22 cellular contexts compared by ENCODE assay signal in the genomic region with DNA sequence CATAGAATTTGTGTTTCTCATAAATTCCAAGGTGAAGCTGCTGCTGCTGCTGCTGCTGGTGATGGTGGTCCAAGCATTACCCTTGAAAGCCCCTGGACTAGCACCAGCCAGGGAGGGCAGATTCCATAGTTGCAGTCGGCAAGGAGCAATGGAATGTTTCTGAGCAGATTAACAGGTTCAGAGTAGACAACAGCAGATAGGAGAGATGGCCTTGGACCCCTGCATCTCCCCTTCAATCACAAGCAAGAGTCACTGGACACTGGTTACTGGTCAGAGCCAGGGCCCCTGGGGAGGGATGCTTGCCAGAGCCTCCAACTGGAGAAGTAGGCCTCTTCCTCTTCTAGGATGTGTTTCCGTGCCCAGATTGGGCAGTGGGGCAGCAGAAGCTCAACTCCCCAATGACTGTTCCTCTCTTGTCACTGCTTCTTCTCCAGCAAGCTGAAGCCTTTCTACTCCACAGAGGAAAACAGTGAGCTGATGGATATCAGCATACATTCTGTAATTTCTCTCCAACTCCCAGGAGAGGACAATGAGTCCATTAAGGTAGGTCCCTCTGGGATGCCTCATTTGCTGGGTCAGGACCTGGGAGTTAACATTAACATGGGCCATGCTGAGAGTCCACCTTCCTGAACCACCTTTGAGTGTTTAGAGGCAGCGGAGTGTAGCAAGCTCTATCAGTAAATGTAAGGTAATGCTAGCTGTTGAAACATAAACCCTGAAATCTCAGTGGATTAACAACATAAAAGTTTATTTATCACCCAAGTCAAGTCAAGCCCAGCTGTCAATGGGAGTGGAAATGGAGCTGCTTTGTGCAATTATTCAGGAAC. TPM values are rescaled to one million over a fixed set of nuclear protein-coding genes. Genes with fewer than 3 reads are reported as not detected.
A peak's percentile ranks its signal among the peaks of the same experiment; 100 is the strongest.
DNase-seq lines count a peak whose midpoint lies in the region; ATAC-seq, FAIRE-seq and TF ChIP-seq lines count a peak whose summit lies in the region.
"Had no signal": no experiment of that assay in that cellular context is flagged by ENCODE, and none has a peak within 500 bp of the region (broad histone marks: within the 10 kb centered on the region; RNA-seq: fewer than 3 reads in every experiment).

No MANE protein-coding gene starts in this region.

- in situ Hi-C loops in HepG2 (cut with HindIII; ENCODE audit: extremely low pct_ligation_motif_present, low pct_unique_long_range_greater_than_20kb): no loop called here

- TF ChIP-seq POLR2A in HepG2 (IDR thresholded peaks at IDR 0.05; ENCODE audit: insufficient read depth in 1 of 2, low read depth in 2 of 2, low read length in 2 of 2): no peak
- no peak for TF ChIP-seq POLR2A in right lobe of liver (IDR thresholded peaks at IDR 0.05)

- TF ChIP-seq EP300 in HepG2 (IDR thresholded peaks at IDR 0.05; ENCODE audit: low read depth in 2 of 2, low read length in 2 of 2): no peak
- TF ChIP-seq EP300 in HepG2 (CRISPR knock-in tag; IDR thresholded peaks at IDR 0.05; ENCODE audit: borderline replicate concordance): no peak

- H3K79me1 ChIP-seq in mesenchymal stem cell (replicated peaks; ENCODE audit: low read length, poor library complexity, severe bottlenecking): no peaks in the 10 kb centered on the region

- no peak overlapping the region for H2AK5ac ChIP-seq in mesenchymal stem cell (ENCODE audit: low read length, severe bottlenecking)

- CTCF ChIA-PET in HepG2 (lab: Yijun Ruan, JAX; ENCODE audit: low intra/inter-chr PET ratio, low total read pairs): no interaction called here

- H3K36me3 ChIP-seq in HepG2 (replicated peaks in 1 of 2; ENCODE audit: control insufficient read depth in 1 of 2, insufficient read depth in 2 of 2, low read length in 2 of 2) (no peaks in the 10 kb centered on the region), right lobe of liver (no peaks in the 10 kb centered on the region), upper lobe of right lung (no peaks in the 10 kb centered on the region), mesenchymal stem cell (ENCODE audit: control insufficient read depth in 1 of 2, insufficient read depth in 2 of 2, low read depth in 1 of 2, low read length in 2 of 2) (peaks cover 0 to 3% of the 10 kb centered on the region in 2 experiments)

- no peak overlapping the region for H4K8ac ChIP-seq in mesenchymal stem cell (ENCODE audit: low read length)

- ATAC-seq in HepG2 (no peak; the same call in 2 of the 3 replicates), right lobe of liver (no peak), upper lobe of right lung (no peak), GM18498 (IDR thresholded peaks at IDR 0.05; ENCODE audit: unreplicated experiment) (no peak)

- peak; percentile 8 for FAIRE-seq in HepG2 (lab: Jason Lieb, UNC)
- FAIRE-seq: GM12878 had no signal

- POLR2A ChIA-PET in HepG2 (lab: Yijun Ruan, JAX): no interaction called here

- H4K91ac ChIP-seq in mesenchymal stem cell (ENCODE audit: low read length): no peak overlapping the region

- TF ChIP-seq CTCF in HepG2 (CRISPR knock-in tag; IDR thresholded peaks at IDR 0.05) (no peak), right lobe of liver (IDR thresholded peaks at IDR 0.05) (no peak), fibroblast of the aortic adventitia (IDR thresholded peaks at IDR 0.05; ENCODE audit: insufficient read depth, low read length) (no peak), upper lobe of right lung (IDR thresholded peaks at IDR 0.05) (no peak)

- H2BK120ac ChIP-seq in mesenchymal stem cell (ENCODE audit: low read depth, low read length): no peak overlapping the region

- no peak overlapping the region for H3K4me3 ChIP-seq in HepG2 (replicated peaks in 1 of 3; ENCODE audit: insufficient read depth in 1 of 3, low read depth in 2 of 3, low read length in 3 of 3)
- H3K4me3 ChIP-seq in right lobe of liver: no peak overlapping the region
- no peak overlapping the region for H3K4me3 ChIP-seq in fibroblast of the aortic adventitia (ENCODE audit: low read depth, low read length)
- H3K4me3 ChIP-seq in upper lobe of right lung: no peak overlapping the region
- H3K4me3 ChIP-seq in mesenchymal stem cell (ENCODE audit: insufficient read depth in 1 of 2, low read depth in 1 of 2, low read length in 2 of 2): no peak overlapping the region
- H3K4me3 ChIP-seq: GM12878 had no signal

- no peak overlapping the region for H2BK5ac ChIP-seq in mesenchymal stem cell (ENCODE audit: low read depth, low read length, poor library complexity, severe bottlenecking)

- H2BK15ac ChIP-seq in mesenchymal stem cell (ENCODE audit: low read depth, poor library complexity, severe bottlenecking): no peak overlapping the region

- no peaks in the 10 kb centered on the region for H3K79me2 ChIP-seq in HepG2 (ENCODE audit: insufficient read depth, low read length)

- H3K27me3 ChIP-seq in HepG2 (ENCODE audit: control insufficient read depth in 1 of 2, insufficient read depth in 2 of 2, low read length in 2 of 2) (peaks cover 0 to 33% of the 10 kb centered on the region in 2 experiments; a peak in 3 of 5 replicates), right lobe of liver (no peaks in the 10 kb centered on the region), upper lobe of right lung (no peaks in the 10 kb centered on the region), mesenchymal stem cell (ENCODE audit: control insufficient read depth in 1 of 2, insufficient read depth in 1 of 2, low read length in 2 of 2) (peaks cover 20 to 50% of the 10 kb centered on the region in 2 experiments)

- H3K9me3 ChIP-seq in HepG2 (ENCODE audit: low read length) (no peaks in the 10 kb centered on the region), right lobe of liver (no peaks in the 10 kb centered on the region), upper lobe of right lung (no peaks in the 10 kb centered on the region), mesenchymal stem cell (ENCODE audit: control insufficient read depth, low read length) (no peaks in the 10 kb centered on the region)

- 16% methylated on average over 3 of the region's 3 CpGs for WGBS in HepG2 (ENCODE audit: low lambda C conversion rate)
- WGBS in right lobe of liver (ENCODE audit: insufficient coverage, low coverage, low lambda C conversion rate, missing lambda C conversion rate): 100% methylated on average over 1 of the region's 3 CpGs
- WGBS in mesenchymal stem cell: 72% methylated on average over 3 of the region's 3 CpGs

- no peak overlapping the region for H3K4ac ChIP-seq in mesenchymal stem cell (ENCODE audit: low read depth in 1 of 2, low read length in 2 of 2)

- BruUV-seq in HepG2 (replicated peaks; lab: Mats Ljungman, UMichigan): no TSS peak

- no peak overlapping the region for H3K18ac ChIP-seq in mesenchymal stem cell (ENCODE audit: low read depth in 1 of 2, low read length in 2 of 2)

- H2BK12ac ChIP-seq in mesenchymal stem cell (ENCODE audit: low read length in 2 of 2): no peak overlapping the region

- H3K27ac ChIP-seq in HepG2 (ENCODE audit: extremely low read length, insufficient read depth, low read length): no peak overlapping the region
- H3K27ac ChIP-seq in right lobe of liver: no peak overlapping the region
- H3K27ac ChIP-seq in upper lobe of right lung: no peak overlapping the region
- no peak overlapping the region for H3K27ac ChIP-seq in mesenchymal stem cell (ENCODE audit: low read length, poor library complexity, severe bottlenecking)
- H3K27ac ChIP-seq: HL-60 had no signal

- H2AFZ ChIP-seq in HepG2 (ENCODE audit: low read length) (no peak overlapping the region), mesenchymal stem cell (ENCODE audit: low read depth, low read length) (no peak overlapping the region)

- no peak overlapping the region for H3K4me2 ChIP-seq in HepG2 (ENCODE audit: low read depth, low read length)
- no peak overlapping the region for H3K4me2 ChIP-seq in mesenchymal stem cell (ENCODE audit: low read length, poor library complexity, severe bottlenecking)

- H3K23ac ChIP-seq in mesenchymal stem cell (ENCODE audit: low read length in 2 of 2): no peak overlapping the region

- H3K14ac ChIP-seq in mesenchymal stem cell (ENCODE audit: low read length in 2 of 2): no peak overlapping the region

- H3K9ac ChIP-seq in HepG2 (ENCODE audit: insufficient read depth, low read depth, low read length) (no peak overlapping the region), mesenchymal stem cell (ENCODE audit: low read length) (no peak overlapping the region)

- no peak for DNase-seq in HepG2 (ENCODE audit: low spot score)
- DNase-seq in right lobe of liver: no peak
- DNase-seq in fibroblast of the aortic adventitia (ENCODE audit: low read depth): peak; percentile 8
- peak; percentile 12 for DNase-seq in renal cortical epithelial cell (ENCODE audit: low read depth)
- peak; percentile 34 for DNase-seq in upper lobe of right lung
- no peak for DNase-seq in mesenchymal stem cell
- DNase-seq in A172 (ENCODE audit: low spot score): no peak
- DNase-seq: ACHN; CD4-positive, alpha-beta memory T cell; DMS79; GOT3; HFFc6; KBM-7; NCI-H1105; NCI-H1694 treated with DMSO at 0.1 percent for 48 hours; NCI-H446; NCI-H774; Right ventricle myocardium superior had no signal

- no peaks in the 10 kb centered on the region for H4K20me1 ChIP-seq in HepG2 (ENCODE audit: insufficient read depth, low read length)

- intact Hi-C loops in HepG2 (cut with micrococcal nuclease; ENCODE audit: unreplicated experiment) (no loop called here), right lobe of liver (cut with DNase I) (no loop called here), upper lobe of right lung (cut with DNase I) (no loop called here)

- TF ChIP-seq RAD21 in HepG2 (CRISPR knock-in tag; IDR thresholded peaks at IDR 0.05): no peak

- H3K4me1 ChIP-seq in HepG2 (ENCODE audit: insufficient read depth, low read length): peaks cover 19% of the 10 kb centered on the region
- H3K4me1 ChIP-seq in right lobe of liver: peaks cover 0 to 7% (median 0%) of the 10 kb centered on the region in 4 donors
- no peaks in the 10 kb centered on the region for H3K4me1 ChIP-seq in upper lobe of right lung
- H3K4me1 ChIP-seq in mesenchymal stem cell (ENCODE audit: control insufficient read depth, insufficient read depth, low read depth, low read length): peaks cover 4% of the 10 kb centered on the region

RNA-seq across cellular contexts. Expression of a gene that starts 35.3 kb away (rescaled TPM):
- total RNA-seq in HepG2 (2016; rRNA removed; fragmentation: Illumina TruSeq; extraction: Trizol) (0.04 TPM in 1 of 2 replicates, not detected in the other), right lobe of liver (1 to 10 TPM in 4 of 6 experiments, under 1 TPM in 2; 0.49 to 7.6 (median 2.0) TPM), fibroblast of the aortic adventitia (ENCODE audit: low replicate concordance) (under 0.01 TPM in 1 of 2 replicates, not detected in the other), renal cortical epithelial cell (0.15 TPM in 1 of 2 replicates, not detected in the other), upper lobe of right lung (not detected)
- total RNA-seq in HepG2 (2016; cell fraction: cytosol; rRNA removed; fragmentation: Illumina TruSeq; extraction: Trizol; ENCODE audit: low read depth): not detected in 2 replicates
- not detected in 2 replicates for total RNA-seq in HepG2 (2016; cell fraction: insoluble cytoplasmic fraction; rRNA removed; fragmentation: Illumina TruSeq; extraction: Trizol)
- not detected in 2 replicates for total RNA-seq in HepG2 (2016; cell fraction: membrane; rRNA removed; fragmentation: Illumina TruSeq; extraction: Trizol)
- not detected in 2 replicates for total RNA-seq in HepG2 (2016; cell fraction: nucleus; rRNA removed; fragmentation: Illumina TruSeq; extraction: Trizol)
- polyA plus RNA-seq in HepG2 (2011; rRNA removed): 0.03 and 0.07 TPM in 2 replicates
- not detected in 2 replicates for polyA plus RNA-seq in HepG2 (2011; cell fraction: cytosol; rRNA removed)
- 0.03 and 0.33 TPM in 2 replicates for polyA plus RNA-seq in HepG2 (2011; cell fraction: nucleus; rRNA removed)
- polyA plus RNA-seq in HepG2 (2012): not detected in 2 replicates
- not detected in 2 replicates for polyA plus RNA-seq in HepG2 (2016; cell fraction: cytosol; fragmentation: Illumina TruSeq; extraction: Trizol; ENCODE audit: low read depth)
- not detected in 2 replicates for polyA plus RNA-seq in HepG2 (2016; cell fraction: insoluble cytoplasmic fraction; fragmentation: Illumina TruSeq; extraction: Trizol; ENCODE audit: low read depth)
- polyA plus RNA-seq in HepG2 (2016; cell fraction: membrane; fragmentation: Illumina TruSeq; extraction: Trizol; ENCODE audit: low read depth): not detected in 2 replicates
- not detected in 2 replicates for polyA plus RNA-seq in HepG2 (2016; cell fraction: nucleus; fragmentation: Illumina TruSeq; extraction: Trizol; ENCODE audit: insufficient read depth, low read depth)
- polyA minus RNA-seq in HepG2 (2011; rRNA and poly(A)+ RNA removed; ENCODE audit: low replicate concordance): not detected in 2 replicates
- not detected in 2 replicates for polyA minus RNA-seq in HepG2 (2011; cell fraction: cytosol; rRNA and poly(A)+ RNA removed)
- polyA minus RNA-seq in HepG2 (2011; cell fraction: nucleus; rRNA and poly(A)+ RNA removed): 0.12 TPM in 1 of 2 replicates, not detected in the other
- polyA plus RNA-seq in mesenchymal stem cell (2013, experiment 1 of 2): not detected
- not detected for polyA plus RNA-seq in mesenchymal stem cell (2013, experiment 2 of 2)
- 0.48 TPM in 1 of 2 replicates, not detected in the other for total RNA-seq in A172 (2014; rRNA removed; shearing (Covaris generic))
- total RNA-seq: CD4-positive, alpha-beta memory T cell; G401; GM12878; HFFc6; Right ventricle myocardium superior had no signal
- polyA plus RNA-seq: CD4-positive, alpha-beta memory T cell; GM12878 had no signal

RNA-seq across cellular contexts. Expression of a gene that starts 40.9 kb away (rescaled TPM):
- total RNA-seq in HepG2 (2016; rRNA removed; fragmentation: Illumina TruSeq; extraction: Trizol): 36.3 and 45.9 TPM in 2 replicates
- total RNA-seq in HepG2 (2016; cell fraction: cytosol; rRNA removed; fragmentation: Illumina TruSeq; extraction: Trizol; ENCODE audit: low read depth): 12.1 and 14.1 TPM in 2 replicates
- total RNA-seq in HepG2 (2016; cell fraction: insoluble cytoplasmic fraction; rRNA removed; fragmentation: Illumina TruSeq; extraction: Trizol): 35.1 and 51.2 TPM in 2 replicates
- 26.8 and 29.4 TPM in 2 replicates for total RNA-seq in HepG2 (2016; cell fraction: membrane; rRNA removed; fragmentation: Illumina TruSeq; extraction: Trizol)
- 33.4 and 36.8 TPM in 2 replicates for total RNA-seq in HepG2 (2016; cell fraction: nucleus; rRNA removed; fragmentation: Illumina TruSeq; extraction: Trizol)
- 26.0 and 43.9 TPM in 2 replicates for polyA plus RNA-seq in HepG2 (2011; rRNA removed)
- polyA plus RNA-seq in HepG2 (2011; cell fraction: cytosol; rRNA removed): 14.5 and 27.5 TPM in 2 replicates
- 39.6 and 70.3 TPM in 2 replicates for polyA plus RNA-seq in HepG2 (2011; cell fraction: nucleus; rRNA removed)
- polyA plus RNA-seq in HepG2 (2012): 7.6 and 21.0 TPM in 2 replicates
- polyA plus RNA-seq in HepG2 (2016; cell fraction: cytosol; fragmentation: Illumina TruSeq; extraction: Trizol; ENCODE audit: low read depth): 2.9 and 3.6 TPM in 2 replicates
- 43.4 and 45.0 TPM in 2 replicates for polyA plus RNA-seq in HepG2 (2016; cell fraction: insoluble cytoplasmic fraction; fragmentation: Illumina TruSeq; extraction: Trizol; ENCODE audit: low read depth)
- polyA plus RNA-seq in HepG2 (2016; cell fraction: membrane; fragmentation: Illumina TruSeq; extraction: Trizol; ENCODE audit: low read depth): 5.8 and 7.3 TPM in 2 replicates
- 88.1 and 90.3 TPM in 2 replicates for polyA plus RNA-seq in HepG2 (2016; cell fraction: nucleus; fragmentation: Illumina TruSeq; extraction: Trizol; ENCODE audit: insufficient read depth, low read depth)
- 91.3 and 113 TPM in 2 replicates for polyA minus RNA-seq in HepG2 (2011; rRNA and poly(A)+ RNA removed; ENCODE audit: low replicate concordance)
- polyA minus RNA-seq in HepG2 (2011; cell fraction: cytosol; rRNA and poly(A)+ RNA removed): 17.1 and 31.6 TPM in 2 replicates
- 19.5 and 34.5 TPM in 2 replicates for polyA minus RNA-seq in HepG2 (2011; cell fraction: nucleus; rRNA and poly(A)+ RNA removed)
- 1 to 10 TPM in 3 of 6 experiments, under 1 TPM in 3; 0.27 to 2.5 (median 0.89) TPM for total RNA-seq in right lobe of liver
- total RNA-seq in fibroblast of the aortic adventitia (ENCODE audit: low replicate concordance): 1.1 and 34.9 TPM in 2 replicates
- total RNA-seq in renal cortical epithelial cell: 1.1 and 13.0 TPM in 2 replicates
- 1.2 TPM for total RNA-seq in upper lobe of right lung
- polyA plus RNA-seq in mesenchymal stem cell (2013, experiment 1 of 2): 3.1 TPM
- polyA plus RNA-seq in mesenchymal stem cell (2013, experiment 2 of 2): 2.9 TPM
- 78.3 and 83.2 TPM in 2 replicates for total RNA-seq in A172 (2014; rRNA removed; shearing (Covaris generic))
- polyA plus RNA-seq: CD4-positive, alpha-beta memory T cell had no signal

RNA-seq across cellular contexts. Expression of a gene that starts 53.4 kb away (rescaled TPM):
- total RNA-seq in HepG2 (2016; rRNA removed; fragmentation: Illumina TruSeq; extraction: Trizol) (0.22 and 0.69 TPM in 2 replicates), right lobe of liver (1,000 to 10,000 TPM in 1 of 6 experiments, 100 to 1,000 TPM in 4, 10 to 100 TPM in 1; 97.5 to 1,279 (median 171) TPM), fibroblast of the aortic adventitia (ENCODE audit: low replicate concordance) (not detected in 2 replicates), renal cortical epithelial cell (1.2 and 6.2 TPM in 2 replicates), upper lobe of right lung (not detected)
- 0.09 TPM in 1 of 2 replicates, not detected in the other for total RNA-seq in HepG2 (2016; cell fraction: cytosol; rRNA removed; fragmentation: Illumina TruSeq; extraction: Trizol; ENCODE audit: low read depth)
- 0.31 and 0.61 TPM in 2 replicates for total RNA-seq in HepG2 (2016; cell fraction: insoluble cytoplasmic fraction; rRNA removed; fragmentation: Illumina TruSeq; extraction: Trizol)
- total RNA-seq in HepG2 (2016; cell fraction: membrane; rRNA removed; fragmentation: Illumina TruSeq; extraction: Trizol): 0.12 and 0.17 TPM in 2 replicates
- total RNA-seq in HepG2 (2016; cell fraction: nucleus; rRNA removed; fragmentation: Illumina TruSeq; extraction: Trizol): 0.25 and 0.63 TPM in 2 replicates
- polyA plus RNA-seq in HepG2 (2011; rRNA removed): 0.75 and 3.6 TPM in 2 replicates
- 0.63 and 3.6 TPM in 2 replicates for polyA plus RNA-seq in HepG2 (2011; cell fraction: cytosol; rRNA removed)
- 0.21 and 1.0 TPM in 2 replicates for polyA plus RNA-seq in HepG2 (2011; cell fraction: nucleus; rRNA removed)
- 3.1 and 4.9 TPM in 2 replicates for polyA plus RNA-seq in HepG2 (2012)
- polyA plus RNA-seq in HepG2 (2016; cell fraction: cytosol; fragmentation: Illumina TruSeq; extraction: Trizol; ENCODE audit: low read depth): 0.11 TPM in 1 of 2 replicates, not detected in the other
- polyA plus RNA-seq in HepG2 (2016; cell fraction: insoluble cytoplasmic fraction; fragmentation: Illumina TruSeq; extraction: Trizol; ENCODE audit: low read depth): 0.17 and 0.35 TPM in 2 replicates
- polyA plus RNA-seq in HepG2 (2016; cell fraction: membrane; fragmentation: Illumina TruSeq; extraction: Trizol; ENCODE audit: low read depth): 0.19 and 0.20 TPM in 2 replicates
- polyA plus RNA-seq in HepG2 (2016; cell fraction: nucleus; fragmentation: Illumina TruSeq; extraction: Trizol; ENCODE audit: insufficient read depth, low read depth): 0.93 TPM in 1 of 2 replicates, not detected in the other
- polyA minus RNA-seq in HepG2 (2011; rRNA and poly(A)+ RNA removed; ENCODE audit: low replicate concordance): 0.16 and 1.1 TPM in 2 replicates
- polyA minus RNA-seq in HepG2 (2011; cell fraction: cytosol; rRNA and poly(A)+ RNA removed): 0.44 and 2.2 TPM in 2 replicates
- polyA minus RNA-seq in HepG2 (2011; cell fraction: nucleus; rRNA and poly(A)+ RNA removed): 0.52 and 1.7 TPM in 2 replicates
- not detected for polyA plus RNA-seq in mesenchymal stem cell (2013, experiment 1 of 2)
- not detected for polyA plus RNA-seq in mesenchymal stem cell (2013, experiment 2 of 2)
- not detected in 2 replicates for total RNA-seq in A172 (2014; rRNA removed; shearing (Covaris generic))
- total RNA-seq: CD4-positive, alpha-beta memory T cell; G401; GM12878; HFFc6; Right ventricle myocardium superior had no signal
- polyA plus RNA-seq: CD4-positive, alpha-beta memory T cell; GM12878 had no signal

Comparison
In these comparisons a context has a peak if more than half of its experiments do, and no peak if none do; other contexts are left out.
1. RNA of a gene that starts 53.4 kb away (total RNA-seq): 97.5 to 1,279 TPM in right lobe of liver; 1.2 to 6.2 TPM in renal cortical epithelial cell, 0.09 to 0.69 TPM in HepG2, not detected in upper lobe of right lung (single experiment), not detected in fibroblast of the aortic adventitia and not detected in A172; every median in the first group is over 10 times any median in the second.
2. DNase-seq: peak in fibroblast of the aortic adventitia (single experiment), renal cortical epithelial cell (single experiment) and upper lobe of right lung (single experiment); none in HepG2 (single experiment), right lobe of liver (0 of 3), mesenchymal stem cell (single experiment) and A172 (single experiment).